Comparison of ENCODE assay signal across 8 cellular contexts in the genomic region with DNA sequence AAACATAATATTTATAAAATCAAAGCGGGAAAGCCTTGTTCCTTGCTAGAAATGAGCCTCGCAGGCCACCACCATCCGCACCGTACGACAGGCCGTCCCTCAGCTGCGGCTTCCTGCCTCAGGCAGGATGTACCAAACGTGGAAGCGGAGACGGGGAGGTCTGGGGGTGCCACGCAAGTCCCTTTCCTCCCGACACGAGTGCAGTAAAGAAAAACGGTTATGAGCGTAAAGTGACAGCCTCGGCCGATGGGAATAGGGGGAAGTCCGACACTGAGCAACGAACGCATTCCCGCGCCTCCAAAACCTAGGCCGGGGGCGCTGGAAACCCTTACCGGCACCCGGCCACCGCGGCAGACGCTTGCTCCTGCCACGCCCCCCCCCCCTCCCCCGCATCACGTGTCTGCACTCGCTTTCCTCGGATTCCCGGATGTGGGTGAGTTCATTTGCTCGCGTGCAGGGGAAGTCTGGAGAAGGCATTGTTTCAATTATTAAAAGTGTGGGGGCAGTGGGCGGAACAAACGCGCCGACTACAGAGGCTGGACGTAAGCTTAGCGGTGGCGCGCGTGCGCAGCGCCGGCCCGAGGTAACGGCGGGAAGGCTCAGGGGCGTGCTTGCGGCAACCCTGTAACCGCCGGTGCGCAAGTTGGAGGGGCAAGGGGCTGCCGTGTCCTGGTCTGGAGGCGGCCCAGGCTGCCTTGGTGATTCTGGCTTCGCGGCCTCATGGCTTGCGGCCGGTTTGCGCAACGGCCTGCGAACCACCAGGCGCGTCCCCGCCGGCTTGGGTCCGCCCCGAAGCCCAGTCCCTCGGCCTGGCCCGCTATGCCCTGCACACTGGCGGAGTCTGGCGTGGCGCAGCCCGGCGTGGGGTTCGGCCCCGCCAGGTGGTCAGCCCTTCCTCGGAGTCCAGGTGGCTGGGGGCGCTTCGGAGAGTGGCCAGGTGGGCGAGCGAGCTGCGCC. TPM values are rescaled to one million over a fixed set of nuclear protein-coding genes. Genes with fewer than 3 reads are reported as not detected.
DNase-seq lines count a peak whose midpoint lies in the region; ATAC-seq and TF ChIP-seq lines count a peak whose summit lies in the region.

A gene with protein sequence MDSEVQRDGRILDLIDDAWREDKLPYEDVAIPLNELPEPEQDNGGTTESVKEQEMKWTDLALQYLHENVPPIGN (minus strand): TSS at position 366 of the 957 bp plus-strand sequence. CDS start 3,081 bp downstream, outside the sequence.
A gene (plus strand): TSS at position 438 of the 957 bp plus-strand sequence. CDS start 9,264 bp downstream, outside the sequence.

- peak within 1 kb of the TSS; percentile 87 for H3K4me3 Mint-ChIP-seq in activated naive CD4-positive, alpha-beta T cell treated with anti-CD3 and anti-CD28 coated beads for 36 hours

- WGBS in gastroesophageal sphincter (ENCODE audit: low coverage in 1 of 2), 2 donors: 0% methylated on average over 9 to 30 of the region's 87 CpGs

- H3K4me1 Mint-ChIP-seq in activated naive CD4-positive, alpha-beta T cell treated with anti-CD3 and anti-CD28 coated beads for 36 hours (ENCODE audit: low read depth): peaks cover 45% of the 10 kb centered on the region

- H3K4me1 ChIP-seq in gastroesophageal sphincter: peaks cover 0 to 51% (median 9%) of the 10 kb centered on the region in 3 donors

- no peaks in the 10 kb centered on the region for H3K9me3 ChIP-seq in gastroesophageal sphincter

- peak; percentile 65 to 67 for TF ChIP-seq POLR2A in gastroesophageal sphincter (IDR thresholded peaks at IDR 0.05)

- peaks cover 0 to 20% of the 10 kb centered on the region in 2 donors for H3K36me3 ChIP-seq in gastroesophageal sphincter

- H3K27me3 ChIP-seq in gastroesophageal sphincter: no peaks in the 10 kb centered on the region

- H3K27me3 Mint-ChIP-seq in activated naive CD4-positive, alpha-beta T cell treated with anti-CD3 and anti-CD28 coated beads for 36 hours (ENCODE audit: low read depth): no peaks in the 10 kb centered on the region

- DNase-seq in GM03348 (ENCODE audit: low spot score) (peak; percentile 92), HFF-Myc (ENCODE audit: extremely low read depth, low read depth) (peak; percentile 98), NAMALWA (ENCODE audit: low spot score) (peak; percentile 99), SK-N-DZ (ENCODE audit: low spot score) (peak; percentile 99), non-pigmented ciliary epithelial cell (ENCODE audit: low read depth) (peak; percentile 97), superior temporal gyrus (ENCODE audit: extremely low spot score) (peak; percentile 95)
- peak; percentile 97 for DNase-seq in activated naive CD4-positive, alpha-beta T cell treated with anti-CD3 and anti-CD28 coated beads for 36 hours

- intact Hi-C loops in activated naive CD4-positive, alpha-beta T cell treated with anti-CD3 and anti-CD28 coated beads for 36 hours (cut with micrococcal nuclease): loop anchor here (1.0 to 5.0 kb wide), 12 partner anchors 192 to 1824 kb away; a partner anchor contains a TSS

- peak within 1 kb of the TSS; percentile 98 for H3K27ac Mint-ChIP-seq in activated naive CD4-positive, alpha-beta T cell treated with anti-CD3 and anti-CD28 coated beads for 36 hours

- no peak for TF ChIP-seq CTCF in HFF-Myc (IDR thresholded peaks at IDR 0.05; ENCODE audit: low read depth, low read length, missing control alignments)
- TF ChIP-seq CTCF in gastroesophageal sphincter (IDR thresholded peaks at IDR 0.05): peak in 3 of 4 experiments; percentile 15 to 34 (median 26)

- peaks cover 17% of the 10 kb centered on the region for H3K36me3 Mint-ChIP-seq in activated naive CD4-positive, alpha-beta T cell treated with anti-CD3 and anti-CD28 coated beads for 36 hours (ENCODE audit: low read depth)

- ATAC-seq in gastroesophageal sphincter: peak; percentile 95

- H3K9me3 Mint-ChIP-seq in activated naive CD4-positive, alpha-beta T cell treated with anti-CD3 and anti-CD28 coated beads for 36 hours: no peaks in the 10 kb centered on the region

- peak within 1 kb of the TSS; percentile 92 to 96 (median 94) for H3K27ac ChIP-seq in gastroesophageal sphincter

- H3K4me3 ChIP-seq in HFF-Myc (replicated peaks; ENCODE audit: low read depth, low read length): peak within 1 kb of the TSS; percentile 90
- H3K4me3 ChIP-seq in gastroesophageal sphincter: peak within 1 kb of the TSS; percentile 81 to 88

- TF ChIP-seq EP300 in gastroesophageal sphincter (IDR thresholded peaks at IDR 0.05): no peak

- CTCF ChIA-PET in activated naive CD4-positive, alpha-beta T cell treated with anti-CD3 and anti-CD28 coated beads for 36 hours (lab: Charles Lee): interaction anchor here (0.6 to 6.2 kb wide), 3 partner anchors 12 to 273 kb away, joined by 4 to 59 read pairs (median 4); no protein-coding TSS in a partner anchor

RNA-seq across cellular contexts. Expression of the first gene that starts in this region (rescaled TPM):
- polyA plus RNA-seq in SK-N-DZ (2014; cell fraction: cytosol; rRNA removed): 143 and 145 TPM in 2 replicates
- polyA plus RNA-seq in SK-N-DZ (2014; cell fraction: nucleus; rRNA removed): 79.6 and 81.3 TPM in 2 replicates
- total RNA-seq in activated naive CD4-positive, alpha-beta T cell treated with anti-CD3 and anti-CD28 coated beads for 36 hours: 10 to 100 TPM; 42.6 to 44.7 TPM
- total RNA-seq in gastroesophageal sphincter: 10 to 100 TPM; 56.4 to 84.7 (median 66.5) TPM

RNA-seq across cellular contexts. Expression of the second gene that starts in this region (rescaled TPM):
- polyA plus RNA-seq in SK-N-DZ (2014; cell fraction: cytosol; rRNA removed): 19.1 and 20.7 TPM in 2 replicates
- polyA plus RNA-seq in SK-N-DZ (2014; cell fraction: nucleus; rRNA removed): 11.1 and 14.9 TPM in 2 replicates
- total RNA-seq in activated naive CD4-positive, alpha-beta T cell treated with anti-CD3 and anti-CD28 coated beads for 36 hours: 10 to 100 TPM; 26.9 to 27.0 TPM
- 10 to 100 TPM; 17.9 to 30.1 (median 25.9) TPM for total RNA-seq in gastroesophageal sphincter

Comparison
In these comparisons a context has a peak if more than half of its experiments do, and no peak if none do; other contexts are left out.
1. Peak in every context shown above with its lines: DNase-seq, ATAC-seq, H3K4me3 ChIP-seq and H3K27ac ChIP-seq.